In the genomic region with DNA sequence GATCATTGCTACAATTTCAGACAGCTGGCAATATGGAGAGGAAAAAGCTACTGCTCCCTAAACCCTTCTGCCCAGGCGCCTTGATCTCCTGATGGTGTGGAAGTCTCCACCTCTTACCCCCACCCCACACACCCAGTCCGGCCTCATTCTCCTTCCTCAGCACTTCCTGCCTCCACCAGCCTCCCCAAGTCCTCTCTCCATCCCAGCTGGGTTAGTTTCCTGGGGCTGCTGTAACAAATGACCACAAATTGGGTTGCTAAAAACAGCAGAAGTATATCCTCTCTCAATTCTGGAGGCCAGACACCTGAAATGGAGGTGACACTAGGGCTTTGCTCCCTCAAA, we compare ENCODE assay signal across 8 cellular contexts. TPM values are rescaled to one million over a fixed set of nuclear protein-coding genes. Genes with fewer than 3 reads are reported as not detected.
A peak's percentile ranks its signal among the peaks of the same experiment; 100 is the strongest.
DNase-seq lines count a peak whose midpoint lies in the region; ATAC-seq and TF ChIP-seq lines count a peak whose summit lies in the region.

No MANE protein-coding gene starts in this region.

- H4K5ac ChIP-seq in mesendoderm (ENCODE audit: low read length) = no peak overlapping the region

- H3K4me2 ChIP-seq in BLaER1 (peak overlapping the region; percentile 81), mesendoderm (ENCODE audit: low read length) (peak overlapping the region; percentile 74)

- H3K27me3 ChIP-seq in BLaER1 (peaks cover 61% of the 10 kb centered on the region), ascending aorta (no peaks in the 10 kb centered on the region), mesendoderm (ENCODE audit: insufficient read depth, low read length, poor library complexity) (no peaks in the 10 kb centered on the region)

- no peak for ATAC-seq in HG03025 (IDR thresholded peaks at IDR 0.05; ENCODE audit: low FRiP score, unreplicated experiment)
- ATAC-seq in HG03442 (IDR thresholded peaks at IDR 0.05; ENCODE audit: unreplicated experiment) = no peak

- H3K27me3 Mint-ChIP-seq in IgD-negative memory B cell = peaks cover 2% of the 10 kb centered on the region

- H3K9me3 ChIP-seq in BLaER1 (peaks cover 8% of the 10 kb centered on the region; the same call in 1 of the 2 replicates), ascending aorta (no peaks in the 10 kb centered on the region)

- H2AK5ac ChIP-seq in mesendoderm (ENCODE audit: low read length) = no peak overlapping the region

- H3K23ac ChIP-seq in mesendoderm (ENCODE audit: low read length) = no peak overlapping the region

- H3K27ac ChIP-seq in BLaER1 (no peak overlapping the region), ascending aorta (no peak overlapping the region), mesendoderm (ENCODE audit: low read depth, low read length) (no peak overlapping the region)

- H2BK120ac ChIP-seq in mesendoderm (ENCODE audit: low read depth, low read length) = no peak overlapping the region

- intact Hi-C loops in ascending aorta (cut with DNase I) = no loop called here

- TF ChIP-seq CTCF in ascending aorta (IDR thresholded peaks at IDR 0.05) = no peak

- H3K18ac ChIP-seq in mesendoderm (ENCODE audit: low read length) = no peak overlapping the region

- no peak overlapping the region for H2BK15ac ChIP-seq in mesendoderm (replicated peaks; ENCODE audit: low read depth)

- no peaks in the 10 kb centered on the region for H3K79me2 ChIP-seq in mesendoderm (ENCODE audit: control insufficient read depth, insufficient read depth, low read length)

- H3K9ac ChIP-seq in BLaER1 = peak overlapping the region; percentile 78
- peak overlapping the region; percentile 72 for H3K9ac ChIP-seq in mesendoderm (ENCODE audit: low read length)

- WGBS in mesendoderm (ENCODE audit: extremely low coverage, insufficient coverage, low lambda C conversion rate) = no CpG with 5 or more reads among the region's 2 CpGs

- peaks cover 4% of the 10 kb centered on the region for H3K36me3 Mint-ChIP-seq in IgD-negative memory B cell

- H4K8ac ChIP-seq in mesendoderm (ENCODE audit: low read depth, low read length) = no peak overlapping the region

- H3K4me1 Mint-ChIP-seq in IgD-negative memory B cell = peaks cover 17 to 30% (median 28%) of the 10 kb centered on the region in 3 donors

- peak overlapping the region; percentile 39 to 83 (median 59) for H3K27ac Mint-ChIP-seq in IgD-negative memory B cell

- no peak overlapping the region for H3K4ac ChIP-seq in mesendoderm (ENCODE audit: low read depth, low read length)

- H2BK5ac ChIP-seq in mesendoderm (ENCODE audit: low read length) = no peak overlapping the region

- H3K4me1 ChIP-seq in BLaER1 = peaks cover 46% of the 10 kb centered on the region
- H3K4me1 ChIP-seq in ascending aorta = no peaks in the 10 kb centered on the region
- H3K4me1 ChIP-seq in mesendoderm (ENCODE audit: control insufficient read depth, low read depth, low read length) = no peaks in the 10 kb centered on the region

- peaks cover 0 to 2% (median 0%) of the 10 kb centered on the region in 3 donors for H3K9me3 Mint-ChIP-seq in IgD-negative memory B cell

- peak overlapping the region; percentile 59 for H3K56ac ChIP-seq in mesendoderm (ENCODE audit: low read length)

- peaks cover 46% of the 10 kb centered on the region for H4K20me1 ChIP-seq in BLaER1

- H3K4me3 ChIP-seq in BLaER1 (peak overlapping the region; percentile 73), ascending aorta (peak overlapping the region; percentile 53 to 70), mesendoderm (ENCODE audit: low read length) (no peak overlapping the region)

- H3K36me3 ChIP-seq in BLaER1 (peaks cover 9% of the 10 kb centered on the region), ascending aorta (peaks cover 0 to 3% of the 10 kb centered on the region in 2 donors), mesendoderm (ENCODE audit: control insufficient read depth, insufficient read depth, low read length) (no peaks in the 10 kb centered on the region)

- no peaks in the 10 kb centered on the region for H3K79me1 ChIP-seq in mesendoderm (ENCODE audit: low read length)

- no peak for DNase-seq in ascending aorta (ENCODE audit: low spot score in 2 of 2)
- peak; percentile 8 for DNase-seq in mesendoderm
- DNase-seq in SKM-1 (lab: John Stamatoyannopoulos, UW; ENCODE audit: unreplicated experiment) = no peak
- DNase-seq in AG08396 (ENCODE audit: low spot score) = no peak

- peak overlapping the region; percentile 76 to 97 (median 88) for H3K4me3 Mint-ChIP-seq in IgD-negative memory B cell

RNA-seq across cellular contexts. Expression of a gene that starts 1.1 kb away (rescaled TPM):
- polyA plus RNA-seq in IgD-negative memory B cell = 56.1 TPM
- total RNA-seq in ascending aorta = 52.7 TPM
- polyA plus RNA-seq in mesendoderm (2013, experiment 1 of 2) = 17.9 TPM
- polyA plus RNA-seq in mesendoderm (2013, experiment 2 of 2) = 18.2 TPM

RNA-seq across cellular contexts. Expression of a gene that starts 47.0 kb away (rescaled TPM):
- not detected for polyA plus RNA-seq in IgD-negative memory B cell
- not detected for total RNA-seq in ascending aorta
- 0.51 TPM for polyA plus RNA-seq in mesendoderm (2013, experiment 1 of 2)
- 0.42 TPM for polyA plus RNA-seq in mesendoderm (2013, experiment 2 of 2)
